Comparison of ENCODE assay signal across 17 cellular contexts in genomic region chr18:6370410-6370809, GRCh38. TPM values are rescaled to one million over a fixed set of nuclear protein-coding genes. Genes with fewer than 3 reads are reported as not detected.
DNase-seq lines count a peak whose midpoint lies in the region; ATAC-seq and TF ChIP-seq lines count a peak whose summit lies in the region.
"Had no signal": no experiment of that assay in that cellular context is flagged by ENCODE, and none has a peak within 500 bp of the region (broad histone marks: within the 10 kb centered on the region; RNA-seq: fewer than 3 reads in every experiment).

No MANE protein-coding gene starts in this region.

- H3K36me3 ChIP-seq in esophagus muscularis mucosa = no peaks in the 10 kb centered on the region
- H3K36me3 ChIP-seq: lower lobe of right lung had no signal

- TF ChIP-seq POLR2A in esophagus muscularis mucosa (IDR thresholded peaks at IDR 0.05; ENCODE audit: low read depth) = no peak

- peaks cover 0 to 7% (median 3%) of the 10 kb centered on the region in 4 donors for H3K9me3 ChIP-seq in esophagus muscularis mucosa
- H3K9me3 ChIP-seq: lower lobe of right lung had no signal

- H3K27ac ChIP-seq in esophagus muscularis mucosa (replicated peaks in 1 of 4) = no peak overlapping the region
- H3K27ac ChIP-seq: lower lobe of right lung had no signal

- DNase-seq in NCI-H82 (lab: John Stamatoyannopoulos, UW) (peak; percentile 21), NCI-H82 treated with DMSO at 0.1 percent for 48 hours (lab: John Stamatoyannopoulos, UW; ENCODE audit: unreplicated experiment) (no peak), NCI-H2107 (lab: John Stamatoyannopoulos, UW) (peak; percentile 20), SK-N-DZ (ENCODE audit: low spot score) (peak; percentile 11), medulla oblongata (ENCODE audit: extremely low spot score) (no peak), esophagus muscularis mucosa (ENCODE audit: extremely low spot score) (no peak)
- no peak for DNase-seq in stimulated activated naive B cell treated with anti-CD40 and anti-IgM and Interleukin-4, amounts not matched to agents 10 μg/mL and 1 μg/mL and 100 μg/mL, for 72 hours
- DNase-seq: activated B cell treated with CpG ODN at 0.5 μM for 24 hours; activated CD8-positive, alpha-beta memory T cell treated with anti-CD3 and anti-CD28 coated beads, Interleukin-2, amount 10 ng/mL, durations not matched to agents 7 days and 5 days; activated gamma-delta T cell treated with Interleukin-2 at 50 U/mL for 16 hours; CD8-positive, alpha-beta T cell; MV-4-11; stimulated activated CD4-positive, alpha-beta T cell treated with anti-CD3 and anti-CD28 coated beads, Interleukin-4, amount 100 ng/mL, for 1 hour had no signal

- WGBS in esophagus muscularis mucosa = 64% methylated on average over 8 of the region's 8 CpGs

- no peak overlapping the region for H3K27ac Mint-ChIP-seq in stimulated activated naive B cell treated with anti-CD40 and anti-IgM and Interleukin-4, amounts not matched to agents 10 μg/mL and 1 μg/mL and 100 μg/mL, for 72 hours
- H3K27ac Mint-ChIP-seq: activated B cell treated with CpG ODN at 0.5 μM for 24 hours; activated CD8-positive, alpha-beta memory T cell treated with anti-CD3 and anti-CD28 coated beads, Interleukin-2, amount 10 ng/mL, durations not matched to agents 7 days and 5 days; CD8-positive, alpha-beta T cell had no signal

- peaks cover 28 to 45% of the 10 kb centered on the region in 2 donors for H3K4me1 Mint-ChIP-seq in stimulated activated naive B cell treated with anti-CD40 and anti-IgM and Interleukin-4, amounts not matched to agents 10 μg/mL and 1 μg/mL and 100 μg/mL, for 72 hours
- H3K4me1 Mint-ChIP-seq: activated CD8-positive, alpha-beta memory T cell treated with anti-CD3 and anti-CD28 coated beads, Interleukin-2, amount 10 ng/mL, durations not matched to agents 7 days and 5 days had no signal

- peak; percentile 50 to 55 for ATAC-seq in stimulated activated naive B cell treated with anti-CD40 and anti-IgM and Interleukin-4, amounts not matched to agents 10 μg/mL and 1 μg/mL and 100 μg/mL, for 72 hours (replicated peaks)
- ATAC-seq in HG02798 (IDR thresholded peaks at IDR 0.05; ENCODE audit: poor library complexity, unreplicated experiment) = no peak
- ATAC-seq: activated CD8-positive, alpha-beta memory T cell treated with anti-CD3 and anti-CD28 coated beads, Interleukin-2, amount 10 ng/mL, durations not matched to agents 7 days and 5 days; CD8-positive, alpha-beta T cell had no signal

- H3K27me3 ChIP-seq in esophagus muscularis mucosa = no peaks in the 10 kb centered on the region

- peaks cover 2 to 9% of the 10 kb centered on the region in 2 donors for H3K36me3 Mint-ChIP-seq in stimulated activated naive B cell treated with anti-CD40 and anti-IgM and Interleukin-4, amounts not matched to agents 10 μg/mL and 1 μg/mL and 100 μg/mL, for 72 hours
- H3K36me3 Mint-ChIP-seq: activated CD8-positive, alpha-beta memory T cell treated with anti-CD3 and anti-CD28 coated beads, Interleukin-2, amount 10 ng/mL, durations not matched to agents 7 days and 5 days; CD8-positive, alpha-beta T cell had no signal

- no peak for TF ChIP-seq EP300 in esophagus muscularis mucosa (IDR thresholded peaks at IDR 0.05)

- H3K9me3 Mint-ChIP-seq in stimulated activated naive B cell treated with anti-CD40 and anti-IgM and Interleukin-4, amounts not matched to agents 10 μg/mL and 1 μg/mL and 100 μg/mL, for 72 hours = peaks cover 0 to 6% of the 10 kb centered on the region in 2 donors
- H3K9me3 Mint-ChIP-seq: CD8-positive, alpha-beta T cell; nephron had no signal

- intact Hi-C loops in esophagus muscularis mucosa (cut with DNase I) = no loop called here

- H3K4me1 ChIP-seq in esophagus muscularis mucosa = peaks cover 0 to 9% (median 0%) of the 10 kb centered on the region in 4 donors

- H3K4me3 ChIP-seq in esophagus muscularis mucosa = no peak overlapping the region
- H3K4me3 ChIP-seq: lower lobe of right lung had no signal

- H3K27me3 Mint-ChIP-seq in stimulated activated naive B cell treated with anti-CD40 and anti-IgM and Interleukin-4, amounts not matched to agents 10 μg/mL and 1 μg/mL and 100 μg/mL, for 72 hours = no peaks in the 10 kb centered on the region
- H3K27me3 Mint-ChIP-seq: activated B cell treated with CpG ODN at 0.5 μM for 24 hours; activated CD8-positive, alpha-beta memory T cell treated with anti-CD3 and anti-CD28 coated beads, Interleukin-2, amount 10 ng/mL, durations not matched to agents 7 days and 5 days had no signal

- H3K4me3 Mint-ChIP-seq in stimulated activated naive B cell treated with anti-CD40 and anti-IgM and Interleukin-4, amounts not matched to agents 10 μg/mL and 1 μg/mL and 100 μg/mL, for 72 hours = no peak overlapping the region
- H3K4me3 Mint-ChIP-seq: activated B cell treated with CpG ODN at 0.5 μM for 24 hours; activated CD8-positive, alpha-beta memory T cell treated with anti-CD3 and anti-CD28 coated beads, Interleukin-2, amount 10 ng/mL, durations not matched to agents 7 days and 5 days; CD8-positive, alpha-beta T cell; nephron had no signal

- TF ChIP-seq CTCF in esophagus muscularis mucosa (IDR thresholded peaks at IDR 0.05) = no peak

RNA-seq across cellular contexts. Expression of gene L3MBTL4, which starts 44.3 kb away (rescaled TPM):
- polyA plus RNA-seq in SK-N-DZ (2014; cell fraction: cytosol; rRNA removed) = not detected in 2 replicates
- not detected in 2 replicates for polyA plus RNA-seq in SK-N-DZ (2014; cell fraction: nucleus; rRNA removed)
- 1 to 10 TPM; 1.0 to 2.9 (median 1.6) TPM for total RNA-seq in esophagus muscularis mucosa
- total RNA-seq: A172 had no signal

Comparison
In these comparisons a context has a peak if more than half of its experiments do, and no peak if none do; other contexts are left out.
1. DNase-seq: peak in NCI-H82 (single experiment), NCI-H2107 (single experiment) and SK-N-DZ (single experiment); none in NCI-H82 treated with DMSO at 0.1 percent for 48 hours (single experiment), stimulated activated naive B cell treated with anti-CD40 and anti-IgM and Interleukin-4, amounts not matched to agents 10 μg/mL and 1 μg/mL and 100 μg/mL, for 72 hours (single experiment), medulla oblongata (single experiment) and esophagus muscularis mucosa (single experiment).